In the genomic region with DNA sequence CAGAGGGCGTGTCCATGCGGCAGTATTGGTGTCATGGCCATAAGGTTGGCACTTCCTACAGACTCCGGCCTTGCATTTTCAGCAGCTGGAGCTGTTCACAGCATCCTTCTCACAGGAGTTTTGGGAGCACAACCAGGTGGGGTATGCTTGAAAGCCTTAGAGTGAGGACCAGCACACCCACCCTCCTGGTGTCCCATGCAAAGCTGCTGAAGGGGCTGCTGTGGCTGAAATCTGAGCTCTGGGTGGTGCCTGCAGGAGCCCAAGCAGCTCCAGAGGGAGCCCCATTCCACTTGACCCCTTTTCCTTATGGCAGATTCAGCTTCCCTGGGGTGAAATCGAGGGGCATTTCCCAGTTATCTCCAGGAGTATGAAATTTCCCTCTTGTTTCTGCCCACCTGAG, we compare ENCODE assay signal across 20 cellular contexts.
"Had no signal": no experiment of that assay in that cellular context is flagged by ENCODE, and none has a peak within 500 bp of the region (broad histone marks: within the 10 kb centered on the region; RNA-seq: fewer than 3 reads in every experiment).

No MANE protein-coding gene starts in this region.

- H3K27ac ChIP-seq: KMS-11 had no signal

- DNase-seq: IMR-90, Kasumi-1, MM.1S, NCI-H1092 treated with DMSO at 0.1 percent for 48 hours, NCI-H1436, NCI-H187, NCI-H2029, NCI-H2081 treated with DMSO at 0.1 percent for 48 hours, NCI-H2171, NCI-H226, NCI-H446, NCI-H510A, NCI-H524 treated with DMSO at 0.1 percent for 48 hours, NCI-H69, NCI-H774, RPMI8226, SK-N-SH, SW 1271 had no signal

- H3K4me2 ChIP-seq: KMS-11, SK-N-SH had no signal

- H3K4me3 ChIP-seq: K562 had no signal
